35 cellular contexts compared by ENCODE assay signal in the genomic region with DNA sequence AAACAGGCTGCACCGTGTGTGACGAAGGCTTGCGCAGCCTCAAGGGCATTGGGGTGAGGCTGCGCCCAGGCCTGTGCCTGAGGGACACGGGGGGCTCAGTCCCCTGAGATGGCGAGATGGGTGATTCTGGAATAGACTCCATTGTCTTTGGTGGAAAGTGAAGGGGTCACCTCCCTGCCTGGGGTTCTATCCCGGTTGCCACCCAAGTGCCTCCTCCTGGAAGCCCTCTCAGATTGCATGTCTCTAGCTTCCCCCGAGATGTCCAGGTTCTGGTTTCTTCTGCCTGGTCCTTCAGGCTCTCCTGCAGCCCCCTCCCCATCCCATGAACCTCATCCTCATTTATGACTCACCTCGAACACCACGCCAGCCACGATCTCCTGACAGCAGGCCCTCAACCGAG.
"Had no signal": no experiment of that assay in that cellular context is flagged by ENCODE, and none has a peak within 500 bp of the region (broad histone marks: within the 10 kb centered on the region; RNA-seq: fewer than 3 reads in every experiment).

No MANE protein-coding gene starts in this region.

- H3K9me3 ChIP-seq: adrenal gland, body of pancreas, breast epithelium had no signal

- H3K4me3 ChIP-seq: adrenal gland, body of pancreas, breast epithelium had no signal

- H3K36me3 ChIP-seq: breast epithelium had no signal

- H3K9me3 Mint-ChIP-seq: activated B cell treated with CpG ODN at 0.5 μM for 24 hours; activated CD4-positive, alpha-beta memory T cell treated with anti-CD3 and anti-CD28 coated beads for 36 hours; activated CD4-positive, alpha-beta T cell treated with anti-CD3 and anti-CD28 coated beads, Interleukin-2, amount 10 ng/mL, durations not matched to agents 24 days and 14 days; activated CD8-positive, alpha-beta T cell treated with anti-CD3 and anti-CD28 coated beads for 36 hours; activated naive CD4-positive, alpha-beta T cell treated with anti-CD3 and anti-CD28 coated beads for 36 hours; activated naive CD4-positive, alpha-beta T cell treated with anti-CD3 and anti-CD28 coated beads, Interleukin-2, amount 50 U/mL, for 72 hours; activated naive CD8-positive, alpha-beta T cell treated with anti-CD3 and anti-CD28 coated beads for 36 hours; activated T-cell treated with anti-CD3 and anti-CD28 coated beads, Interleukin-2, amount 50 U/mL, for 4 hours; activated T-cell treated with anti-CD3 and anti-CD28 coated beads, Interleukin-2, amount 50 U/mL, for 72 hours; activated T-helper 1 cell treated with anti-CD3 and anti-CD28 coated beads, Interleukin-12 subunit alpha, Interleukin-12 subunit beta, Interleukin-2, Interleukin-4 antibody, amounts not matched to agents 30 ng/mL and 10 ng/mL and 1 ng/mL, durations not matched to agents 14 hours and 24 hours and 36 hours; activated T-helper 17 cell treated with anti-CD3 and anti-CD28 coated beads, Interleukin-2, amount 50 U/mL, for 72 hours; T-cell had no signal

- H3K27me3 Mint-ChIP-seq: activated B cell treated with CpG ODN at 0.5 μM for 24 hours; activated CD4-positive, alpha-beta memory T cell treated with anti-CD3 and anti-CD28 coated beads for 36 hours; activated CD4-positive, alpha-beta T cell treated with anti-CD3 and anti-CD28 coated beads, Interleukin-2, amount 10 ng/mL, durations not matched to agents 24 days and 14 days; activated CD8-positive, alpha-beta T cell treated with anti-CD3 and anti-CD28 coated beads for 36 hours; activated naive CD8-positive, alpha-beta T cell treated with anti-CD3 and anti-CD28 coated beads for 36 hours; activated T-helper 17 cell treated with anti-CD3 and anti-CD28 coated beads, Interleukin-2, amount 50 U/mL, for 72 hours; T-cell; T-helper 17 cell had no signal

- H3K36me3 Mint-ChIP-seq: activated naive CD4-positive, alpha-beta T cell treated with anti-CD3 and anti-CD28 coated beads, Interleukin-2, amount 50 U/mL, for 72 hours had no signal

- FAIRE-seq: astrocyte, TTC549 had no signal

- H3K4me3 Mint-ChIP-seq: activated B cell treated with CpG ODN at 0.5 μM for 24 hours; activated CD4-positive, alpha-beta memory T cell treated with anti-CD3 and anti-CD28 coated beads for 36 hours; activated CD4-positive, alpha-beta T cell treated with anti-CD3 and anti-CD28 coated beads, Interleukin-2, amount 10 ng/mL, durations not matched to agents 24 days and 14 days; activated CD8-positive, alpha-beta T cell treated with anti-CD3 and anti-CD28 coated beads for 36 hours; activated naive CD4-positive, alpha-beta T cell treated with anti-CD3 and anti-CD28 coated beads for 36 hours; activated naive CD8-positive, alpha-beta T cell treated with anti-CD3 and anti-CD28 coated beads for 36 hours; activated T-cell treated with anti-CD3 and anti-CD28 coated beads, Interleukin-2, amount 50 U/mL, for 4 hours; activated T-cell treated with anti-CD3 and anti-CD28 coated beads, Interleukin-2, amount 50 U/mL, for 72 hours; activated T-helper 1 cell treated with anti-CD3 and anti-CD28 coated beads, Interleukin-12 subunit alpha, Interleukin-12 subunit beta, Interleukin-2, Interleukin-4 antibody, amounts not matched to agents 30 ng/mL and 10 ng/mL and 1 ng/mL, durations not matched to agents 14 hours and 24 hours and 36 hours; activated T-helper 17 cell treated with anti-CD3 and anti-CD28 coated beads, Interleukin-2, amount 50 U/mL, for 72 hours; T-cell; T-helper 17 cell had no signal

- H3K27ac Mint-ChIP-seq: activated B cell treated with CpG ODN at 0.5 μM for 24 hours; activated CD4-positive, alpha-beta memory T cell treated with anti-CD3 and anti-CD28 coated beads for 36 hours; activated CD4-positive, alpha-beta T cell treated with anti-CD3 and anti-CD28 coated beads, Interleukin-2, amount 10 ng/mL, durations not matched to agents 24 days and 14 days; activated CD8-positive, alpha-beta T cell treated with anti-CD3 and anti-CD28 coated beads for 36 hours; activated naive CD4-positive, alpha-beta T cell treated with anti-CD3 and anti-CD28 coated beads for 36 hours; activated naive CD4-positive, alpha-beta T cell treated with anti-CD3 and anti-CD28 coated beads, Interleukin-2, amount 50 U/mL, for 72 hours; activated naive CD8-positive, alpha-beta T cell treated with anti-CD3 and anti-CD28 coated beads for 36 hours; activated T-cell treated with anti-CD3 and anti-CD28 coated beads, Interleukin-2, amount 50 U/mL, for 72 hours; activated T-helper 1 cell treated with anti-CD3 and anti-CD28 coated beads, Interleukin-12 subunit alpha, Interleukin-12 subunit beta, Interleukin-2, Interleukin-4 antibody, amounts not matched to agents 30 ng/mL and 10 ng/mL and 1 ng/mL, durations not matched to agents 14 hours and 24 hours and 36 hours; activated T-helper 17 cell treated with anti-CD3 and anti-CD28 coated beads, Interleukin-2, amount 50 U/mL, for 72 hours; T-cell; T-helper 17 cell had no signal

- H3K27ac ChIP-seq: adrenal gland, body of pancreas, brain microvascular endothelial cell, breast epithelium, VCaP had no signal

- ATAC-seq: activated CD8-positive, alpha-beta T cell treated with anti-CD3 and anti-CD28 coated beads for 36 hours; activated naive CD4-positive, alpha-beta T cell treated with anti-CD3 and anti-CD28 coated beads, Interleukin-2, amount 50 U/mL, for 72 hours; activated T-cell treated with anti-CD3 and anti-CD28 coated beads, Interleukin-2, amount 50 U/mL, for 4 hours; activated T-cell treated with anti-CD3 and anti-CD28 coated beads, Interleukin-2, amount 50 U/mL, for 72 hours; activated T-helper 17 cell treated with anti-CD3 and anti-CD28 coated beads, Interleukin-2, amount 50 U/mL, for 72 hours; body of pancreas; T-cell; T-helper 17 cell had no signal

- H3K4me1 Mint-ChIP-seq: activated CD4-positive, alpha-beta T cell treated with anti-CD3 and anti-CD28 coated beads, Interleukin-2, amount 10 ng/mL, durations not matched to agents 24 days and 14 days; activated naive CD8-positive, alpha-beta T cell treated with anti-CD3 and anti-CD28 coated beads for 36 hours; activated T-helper 17 cell treated with anti-CD3 and anti-CD28 coated beads, Interleukin-2, amount 50 U/mL, for 72 hours; T-cell; T-helper 17 cell had no signal

- H3K4me1 ChIP-seq: body of pancreas, breast epithelium had no signal

- H3K27me3 ChIP-seq: adrenal gland, body of pancreas, brain microvascular endothelial cell, breast epithelium had no signal

- DNase-seq: activated B cell treated with CpG ODN at 0.5 μM for 24 hours; activated CD4-positive, alpha-beta memory T cell treated with anti-CD3 and anti-CD28 coated beads for 36 hours; activated CD4-positive, alpha-beta T cell treated with anti-CD3 and anti-CD28 coated beads for 4 hours; activated CD4-positive, alpha-beta T cell treated with anti-CD3 and anti-CD28 coated beads, Interleukin-2, amount 10 ng/mL, durations not matched to agents 24 days and 14 days; activated CD4-positive, alpha-beta T cell treated with anti-CD3 and anti-CD28 coated beads, Interleukin-2, amount 50 U/mL, for 1 hour; activated CD4-positive, alpha-beta T cell treated with anti-CD3 and anti-CD28 coated beads, Interleukin-2, amount 50 U/mL, for 4 hours; activated CD4-positive, CD25-positive, alpha-beta regulatory T cell treated with anti-CD3 and anti-CD28 coated beads, Interleukin-2, amount 50 U/mL, for 72 hours; activated CD8-positive, alpha-beta memory T cell treated with anti-CD3 and anti-CD28 coated beads, Interleukin-2, amount 50 U/mL, for 4 hours; activated CD8-positive, alpha-beta T cell treated with anti-CD3 and anti-CD28 coated beads for 36 hours; activated effector memory CD4-positive, alpha-beta T cell treated with anti-CD3 and anti-CD28 coated beads, Interleukin-2, amount 50 U/mL, for 16 hours; activated gamma-delta T cell treated with Interleukin-2 at 50 U/mL for 16 hours; activated naive CD4-positive, alpha-beta T cell; activated naive CD4-positive, alpha-beta T cell treated with anti-CD3 and anti-CD28 coated beads for 36 hours; activated naive CD4-positive, alpha-beta T cell treated with anti-CD3 and anti-CD28 coated beads, Interleukin-2, amount 50 U/mL, for 16 hours; activated naive CD8-positive, alpha-beta T cell treated with anti-CD3 and anti-CD28 coated beads for 36 hours; activated T-cell treated with anti-CD3 and anti-CD28 coated beads for 4 hours; activated T-cell treated with anti-CD3 and anti-CD28 coated beads, Interleukin-2, amount 50 U/mL, for 1 hour; activated T-cell treated with anti-CD3 and anti-CD28 coated beads, Interleukin-2, amount 50 U/mL, for 4 hours; activated T-cell treated with anti-CD3 and anti-CD28 coated beads, Interleukin-2, amount 50 U/mL, for 72 hours; adrenal gland; amniotic stem cell; aorta; body of pancreas; brain microvascular endothelial cell; central memory CD4-positive, alpha-beta T cell; T-cell; T-helper 17 cell; T-helper 9 cell had no signal
